ENCODE assay signal across 25 cellular contexts in the genomic region with DNA sequence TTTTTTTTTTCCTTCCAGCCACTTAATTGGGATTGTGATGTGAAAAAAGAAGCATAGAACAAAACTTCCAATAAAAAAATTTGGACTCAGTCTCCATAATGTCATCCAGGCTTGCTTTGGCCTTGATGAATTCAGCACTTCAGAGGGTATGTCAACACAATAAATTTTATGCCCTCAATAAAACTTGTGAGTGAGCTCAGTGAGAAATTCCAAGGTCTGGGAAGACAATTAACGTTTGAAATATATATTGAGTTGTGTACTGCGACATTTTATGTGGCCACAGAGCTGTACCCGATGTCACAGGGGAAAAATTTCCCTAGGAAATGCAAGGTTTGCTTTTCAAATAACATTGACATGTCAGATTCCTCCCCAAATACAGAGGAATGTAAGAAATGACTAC.
A peak's percentile ranks its signal among the peaks of the same experiment; 100 is the strongest.
DNase-seq lines count a peak whose midpoint lies in the region; ATAC-seq, FAIRE-seq and TF ChIP-seq lines count a peak whose summit lies in the region.
"Had no signal": no experiment of that assay in that cellular context is flagged by ENCODE, and none has a peak within 500 bp of the region (broad histone marks: within the 10 kb centered on the region; RNA-seq: fewer than 3 reads in every experiment).

No MANE protein-coding gene starts in this region.

- no peaks in the 10 kb centered on the region for H3K27me3 ChIP-seq in transverse colon
- H3K27me3 ChIP-seq in uterus = no peaks in the 10 kb centered on the region
- H3K27me3 ChIP-seq: BLaER1 treated with 17β-estradiol and CSF1 and Interleukin-3, amounts not matched to agents 10 nM and 100 nM had no signal

- in situ Hi-C loops in transverse colon (cut with MboI; ENCODE audit: low pct_ligation_motif_present in 1 of 4, low pct_unique_long_range_greater_than_20kb in 1 of 4, low sequenced_read_pairs in 3 of 4) = no loop called here

- no peak for ATAC-seq in GM19395 (IDR thresholded peaks at IDR 0.05; ENCODE audit: unreplicated experiment)
- ATAC-seq: GM12878 had no signal

- DNase-seq in LoVo (ENCODE audit: low spot score) (peak; percentile 3), left kidney (ENCODE audit: low read depth, low spot score) (peak; percentile 60), transverse colon (no peak), GF-D8 (lab: John Stamatoyannopoulos, UW) (no peak), uterus (no peak)
- DNase-seq: AML-193; CD4-positive, alpha-beta T cell; GOT3; HCEC 1CT; IMR-90; NCI-H1092; NCI-H1417 treated with DMSO at 0.1 percent for 48 hours; NCI-H1694 treated with DMSO at 0.1 percent for 48 hours; NCI-H2081; NCI-H2227 treated with DMSO at 0.1 percent for 48 hours; NCI-H526; Right ventricle myocardium superior; RPMI8226 had no signal

- H3K4me1 ChIP-seq in transverse colon = peaks cover 0 to 20% (median 10%) of the 10 kb centered on the region in 4 donors
- H3K4me1 ChIP-seq in uterus = no peaks in the 10 kb centered on the region
- H3K4me1 ChIP-seq: BLaER1 treated with 17β-estradiol and CSF1 and Interleukin-3, amounts not matched to agents 10 nM and 100 nM had no signal

- no peak for TF ChIP-seq EP300 in transverse colon (IDR thresholded peaks at IDR 0.05; ENCODE audit: low read depth)

- TF ChIP-seq CTCF in transverse colon (IDR thresholded peaks at IDR 0.05) (no peak), uterus (IDR thresholded peaks at IDR 0.05) (no peak)

- H3K27ac ChIP-seq in transverse colon (peak overlapping the region; percentile 53 to 74 (median 60)), uterus (no peak overlapping the region)
- H3K27ac ChIP-seq: BLaER1 treated with 17β-estradiol and CSF1 and Interleukin-3, amounts not matched to agents 10 nM and 100 nM; KMS-11 had no signal

- H3K36me3 ChIP-seq in transverse colon (no peaks in the 10 kb centered on the region), uterus (no peaks in the 10 kb centered on the region)
- H3K36me3 ChIP-seq: BLaER1 treated with 17β-estradiol and CSF1 and Interleukin-3, amounts not matched to agents 10 nM and 100 nM had no signal

- WGBS in transverse colon (ENCODE audit: low coverage in 1 of 2), 2 donors = 21% methylated on average over 3 of the region's 3 CpGs; no CpG with 5 or more reads in 1 of the 2 donors

- H3K9me3 ChIP-seq in transverse colon (peaks cover 0 to 4% of the 10 kb centered on the region in 2 donors), uterus (no peaks in the 10 kb centered on the region)

- intact Hi-C loops in transverse colon (cut with DNase I; ENCODE audit: low total_unique reads) (no loop called here), uterus (cut with DNase I; ENCODE audit: low total_unique reads) (no loop called here)

- peak; percentile 28 for FAIRE-seq in colon (lab: Jason Lieb, UNC)
- FAIRE-seq: A204.1, G401.6, GM12878 had no signal

- TF ChIP-seq POLR2A in transverse colon (IDR thresholded peaks at IDR 0.05) = no peak
- no peak for TF ChIP-seq POLR2A in uterus (IDR thresholded peaks at IDR 0.05)

- H3K4me3 ChIP-seq in transverse colon (no peak overlapping the region), uterus (no peak overlapping the region)
- H3K4me3 ChIP-seq: BLaER1 treated with 17β-estradiol and CSF1 and Interleukin-3, amounts not matched to agents 10 nM and 100 nM; GM12878 had no signal

Comparison
In these comparisons a context has a peak if more than half of its experiments do, and no peak if none do; other contexts are left out.
1. DNase-seq: peak in LoVo (single experiment) and left kidney (single experiment); none in transverse colon (single experiment), GF-D8 (single experiment) and uterus (0 of 2).
2. H3K27ac ChIP-seq: peak in transverse colon (4 of 4); none in uterus (0 of 2).